31 cellular contexts compared by ENCODE assay signal in the genomic region with DNA sequence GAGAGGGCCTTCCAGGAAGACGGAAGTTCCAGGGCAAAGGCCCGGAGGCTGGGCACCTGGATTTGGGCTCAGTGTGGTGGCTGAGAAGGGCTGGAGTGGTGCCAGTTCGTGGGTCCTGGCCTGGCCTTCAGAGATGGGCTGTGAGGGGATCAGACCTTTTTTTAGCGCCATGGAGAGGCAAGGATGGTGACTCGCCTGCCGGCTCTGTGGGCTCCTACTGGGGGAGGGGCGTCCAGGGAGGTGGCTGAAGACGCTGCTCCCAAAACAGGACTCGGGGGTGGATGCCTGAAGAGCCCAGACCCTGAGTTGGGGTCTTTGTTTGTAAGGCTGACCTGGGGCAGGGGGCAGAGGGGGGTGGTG.
DNase-seq lines count a peak whose midpoint lies in the region; ATAC-seq and TF ChIP-seq lines count a peak whose summit lies in the region.
"Had no signal": no experiment of that assay in that cellular context is flagged by ENCODE, and none has a peak within 500 bp of the region (broad histone marks: within the 10 kb centered on the region; RNA-seq: fewer than 3 reads in every experiment).

No MANE protein-coding gene starts in this region.

- H3K27ac ChIP-seq in GM23248 (no peak overlapping the region), WERI-Rb-1 (peak overlapping the region; percentile 40; the same call in 1 of the 2 replicates)
- H3K27ac ChIP-seq: esophagus squamous epithelium, hepatocyte, skin epidermis, vagina had no signal

- H3K4me1 ChIP-seq in GM23248 (ENCODE audit: insufficient read depth) (no peaks in the 10 kb centered on the region), mucosa of descending colon (ENCODE audit: low read depth) (no peaks in the 10 kb centered on the region)
- H3K4me1 ChIP-seq: vagina had no signal

- H3K36me3 ChIP-seq in GM23248 (ENCODE audit: low read depth) = no peaks in the 10 kb centered on the region
- H3K36me3 ChIP-seq in WERI-Rb-1 = no peaks in the 10 kb centered on the region
- H3K36me3 ChIP-seq in mucosa of descending colon (ENCODE audit: low read depth) = no peaks in the 10 kb centered on the region
- H3K36me3 ChIP-seq: esophagus squamous epithelium, MG63, vagina had no signal

- H2AFZ ChIP-seq in GM23248 = no peak overlapping the region
- H2AFZ ChIP-seq: hepatocyte had no signal

- in situ Hi-C loops in GM23248 (cut with MboI) = no loop called here

- H4K20me1 ChIP-seq in GM23248 (ENCODE audit: insufficient read depth) = no peaks in the 10 kb centered on the region

- no peak for ATAC-seq in naive thymus-derived CD8-positive, alpha-beta T cell
- no peak for ATAC-seq in mucosa of descending colon
- ATAC-seq: activated CD8-positive, alpha-beta T cell treated with anti-CD3 and anti-CD28 coated beads, Interleukin-2, amount 10 ng/mL, durations not matched to agents 7 days and 5 days; activated naive CD4-positive, alpha-beta T cell treated with anti-CD3 and anti-CD28 coated beads, Interleukin-2, amount 50 U/mL, for 72 hours; left lobe of liver; stimulated activated naive CD8-positive, alpha-beta T cell treated with anti-CD3 and anti-CD28 coated beads, Interleukin-15, amount 100 ng/mL, for 72 hours; T-helper 17 cell had no signal

- TF ChIP-seq CTCF in WERI-Rb-1 (IDR thresholded peaks at IDR 0.05; ENCODE audit: low read depth, low read length) (no peak), mucosa of descending colon (IDR thresholded peaks at IDR 0.05) (no peak)

- no peak overlapping the region for H3K27ac Mint-ChIP-seq in naive thymus-derived CD8-positive, alpha-beta T cell
- H3K27ac Mint-ChIP-seq: activated CD8-positive, alpha-beta T cell treated with anti-CD3 and anti-CD28 coated beads, Interleukin-2, amount 10 ng/mL, durations not matched to agents 7 days and 5 days; activated naive CD4-positive, alpha-beta T cell treated with anti-CD3 and anti-CD28 coated beads, Interleukin-2, amount 50 U/mL, for 72 hours; immature natural killer cell; naive B cell; T-helper 17 cell had no signal

- intact Hi-C loops in mucosa of descending colon (cut with DNase I, micrococcal nuclease) = no loop called here

- no peaks in the 10 kb centered on the region for H3K9me3 Mint-ChIP-seq in naive thymus-derived CD8-positive, alpha-beta T cell
- H3K9me3 Mint-ChIP-seq: activated naive CD4-positive, alpha-beta T cell treated with anti-CD3 and anti-CD28 coated beads, Interleukin-2, amount 50 U/mL, for 72 hours; immature natural killer cell; naive B cell; stimulated activated naive CD8-positive, alpha-beta T cell treated with anti-CD3 and anti-CD28 coated beads, Interleukin-15, amount 100 ng/mL, for 72 hours had no signal

- H3K9me3 ChIP-seq in GM23248 (ENCODE audit: low read depth) = no peaks in the 10 kb centered on the region
- H3K9me3 ChIP-seq in WERI-Rb-1 (ENCODE audit: severe bottlenecking) = peaks cover under 1% of the 10 kb centered on the region
- no peaks in the 10 kb centered on the region for H3K9me3 ChIP-seq in mucosa of descending colon
- H3K9me3 ChIP-seq: esophagus squamous epithelium, MG63, vagina had no signal

- no peaks in the 10 kb centered on the region for H3K79me2 ChIP-seq in GM23248 (ENCODE audit: insufficient read depth)
- H3K79me2 ChIP-seq: hepatocyte had no signal

- H3K4me3 ChIP-seq in GM23248 (no peak overlapping the region), WERI-Rb-1 (ENCODE audit: low read depth, low read length) (no peak overlapping the region), mucosa of descending colon (no peak overlapping the region)
- H3K4me3 ChIP-seq: esophagus squamous epithelium, hepatocyte, MG63, skin epidermis, vagina had no signal

- no peak overlapping the region for H3K4me2 ChIP-seq in GM23248 (ENCODE audit: unreplicated experiment)
- H3K4me2 ChIP-seq: hepatocyte had no signal

- WGBS in GM23248 (ENCODE audit: low coverage in 1 of 2, low lambda C conversion rate in 2 of 2, missing lambda C conversion rate in 2 of 2), 2 experiments = 28 to 32% methylated on average over 8 to 9 of the region's 9 CpGs

- H3F3A ChIP-seq in GM23248 (ENCODE audit: insufficient read depth) = no peaks in the 10 kb centered on the region

- DNase-seq in A172 (ENCODE audit: low spot score) (peak; percentile 41), GM23248 (peak; percentile 45), WERI-Rb-1 (peak; percentile 35), myocyte (ENCODE audit: low read depth) (peak; percentile 65), NCI-H2081 treated with DMSO at 0.1 percent for 48 hours (lab: John Stamatoyannopoulos, UW) (no peak), SW480 (ENCODE audit: low spot score) (no peak), mucosa of descending colon (no peak)
- DNase-seq in naive thymus-derived CD8-positive, alpha-beta T cell = no peak
- DNase-seq: activated CD8-positive, alpha-beta T cell treated with anti-CD3 and anti-CD28 coated beads, Interleukin-2, amount 10 ng/mL, durations not matched to agents 7 days and 5 days; anterior cingulate cortex; cortex of kidney; DMS79; esophagus squamous epithelium; immature natural killer cell; KBM-7; MG63; naive B cell; NCI-H1105 treated with DMSO at 0.1 percent for 48 hours; NCI-H2029; NCI-H345; NCI-H748 treated with DMSO at 0.1 percent for 48 hours; RPMI8226; stimulated activated CD4-positive, alpha-beta T cell treated with anti-CD3 and anti-CD28 coated beads, Interleukin-1b, Interleukin-23, amount 100 ng/mL, for 48 hours; stimulated activated CD8-positive, alpha-beta memory T cell treated with anti-CD3 and anti-CD28 coated beads, Interleukin-4, amount 100 ng/mL, for 48 hours; stimulated activated naive CD8-positive, alpha-beta T cell treated with anti-CD3 and anti-CD28 coated beads, Interleukin-15, amount 100 ng/mL, for 72 hours; T-helper 17 cell had no signal

- no peaks in the 10 kb centered on the region for H3K36me3 Mint-ChIP-seq in naive thymus-derived CD8-positive, alpha-beta T cell
- H3K36me3 Mint-ChIP-seq: activated naive CD4-positive, alpha-beta T cell treated with anti-CD3 and anti-CD28 coated beads, Interleukin-2, amount 50 U/mL, for 72 hours; immature natural killer cell; naive B cell had no signal

- H3K4me3 Mint-ChIP-seq in naive thymus-derived CD8-positive, alpha-beta T cell = no peak overlapping the region
- H3K4me3 Mint-ChIP-seq: activated CD8-positive, alpha-beta T cell treated with anti-CD3 and anti-CD28 coated beads, Interleukin-2, amount 10 ng/mL, durations not matched to agents 7 days and 5 days; immature natural killer cell; stimulated activated naive CD8-positive, alpha-beta T cell treated with anti-CD3 and anti-CD28 coated beads, Interleukin-15, amount 100 ng/mL, for 72 hours; T-helper 17 cell had no signal

- H3K9me2 ChIP-seq in GM23248 (ENCODE audit: insufficient read depth) = no peaks in the 10 kb centered on the region

- H3K9ac ChIP-seq in GM23248 = no peak overlapping the region

- peaks cover 0 to 7% (median 1%) of the 10 kb centered on the region in 5 donors for H3K27me3 Mint-ChIP-seq in naive thymus-derived CD8-positive, alpha-beta T cell
- H3K27me3 Mint-ChIP-seq: stimulated activated naive CD8-positive, alpha-beta T cell treated with anti-CD3 and anti-CD28 coated beads, Interleukin-15, amount 100 ng/mL, for 72 hours had no signal

- H3K27me3 ChIP-seq in GM23248 (replicated peaks; ENCODE audit: insufficient read depth) = no peaks in the 10 kb centered on the region
- no peaks in the 10 kb centered on the region for H3K27me3 ChIP-seq in WERI-Rb-1 (ENCODE audit: insufficient read depth, low read depth, severe bottlenecking)
- H3K27me3 ChIP-seq: esophagus squamous epithelium, hepatocyte, MG63, vagina had no signal

- H3K4me1 Mint-ChIP-seq in naive thymus-derived CD8-positive, alpha-beta T cell = no peaks in the 10 kb centered on the region
- H3K4me1 Mint-ChIP-seq: immature natural killer cell; naive B cell; stimulated activated naive CD8-positive, alpha-beta T cell treated with anti-CD3 and anti-CD28 coated beads, Interleukin-15, amount 100 ng/mL, for 72 hours; T-helper 17 cell had no signal

- POLR2A ChIA-PET in naive thymus-derived CD8-positive, alpha-beta T cell (lab: Charles Lee) = no interaction called here

Comparison
In these comparisons a context has a peak if more than half of its experiments do, and no peak if none do; other contexts are left out.
1. DNase-seq: peak in A172 (single experiment), GM23248 (single experiment), WERI-Rb-1 (single experiment) and myocyte (single experiment); none in NCI-H2081 treated with DMSO at 0.1 percent for 48 hours (single experiment), naive thymus-derived CD8-positive, alpha-beta T cell (0 of 10), SW480 (single experiment) and mucosa of descending colon (0 of 3).